In the genomic region with DNA sequence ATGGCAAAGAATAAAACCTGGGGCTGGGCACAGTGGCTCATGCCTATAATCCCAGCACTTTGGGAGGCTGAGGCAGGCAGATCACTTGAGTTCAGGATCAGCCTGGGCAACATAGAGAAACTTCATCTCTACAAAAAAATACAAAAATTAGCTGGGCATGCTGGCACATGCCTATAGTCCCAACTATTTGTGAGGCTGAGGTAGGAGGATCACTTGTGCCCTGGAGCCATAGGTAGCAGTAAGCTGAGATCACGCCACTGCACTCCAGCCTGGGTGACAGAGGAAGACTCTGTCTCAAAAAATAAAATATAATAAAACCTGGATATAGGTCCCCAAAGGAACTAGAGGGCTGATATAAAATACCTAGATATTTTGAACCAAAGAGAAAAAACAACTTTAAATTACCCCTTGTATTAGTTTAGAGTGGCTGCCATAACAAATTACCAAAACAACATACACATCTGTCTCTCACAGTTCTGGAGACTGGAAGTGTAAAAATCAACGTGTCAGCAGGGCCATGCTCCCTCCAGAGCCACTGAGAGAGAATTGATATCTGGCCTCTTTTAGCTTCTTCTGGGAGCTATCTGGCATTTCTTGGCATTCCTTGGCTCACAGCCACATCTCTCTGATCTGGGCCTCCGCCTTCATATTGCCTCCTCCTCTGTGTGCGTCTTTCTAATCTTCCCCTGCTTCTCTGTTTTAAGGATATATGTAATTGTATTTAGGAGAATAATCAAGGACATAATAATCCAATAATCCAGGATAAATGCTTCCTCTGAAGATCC, we compare ENCODE assay signal across 23 cellular contexts.
"Had no signal": no experiment of that assay in that cellular context is flagged by ENCODE, and none has a peak within 500 bp of the region (broad histone marks: within the 10 kb centered on the region; RNA-seq: fewer than 3 reads in every experiment).

No MANE protein-coding gene starts in this region.

- H3K9me3 ChIP-seq: esophagus squamous epithelium, psoas muscle, stomach, upper lobe of left lung had no signal

- H2AFZ ChIP-seq: hepatocyte had no signal

- H3K36me3 ChIP-seq: brain microvascular endothelial cell, esophagus squamous epithelium, stomach, upper lobe of left lung had no signal

- H3K4me3 ChIP-seq: esophagus squamous epithelium, hepatocyte, psoas muscle, SK-N-MC, stomach, upper lobe of left lung had no signal

- DNase-seq: activated CD4-positive, alpha-beta T cell treated with anti-CD3 and anti-CD28 coated beads, Interleukin-2, amount 10 ng/mL, durations not matched to agents 24 days and 14 days; activated CD8-positive, alpha-beta memory T cell treated with anti-CD3 and anti-CD28 coated beads, Interleukin-2, amount 50 U/mL, for 4 hours; activated naive CD4-positive, alpha-beta T cell treated with anti-CD3 and anti-CD28 coated beads for 36 hours; activated T-cell treated with anti-CD3 and anti-CD28 coated beads, Interleukin-2, amount 50 U/mL, for 4 hours; anterior cingulate cortex; brain microvascular endothelial cell; cerebellar nuclear complex; cortex of kidney; effector CD4-positive, alpha-beta T cell; esophagus squamous epithelium; kidney; psoas muscle; right cardiac atrium; small intestine; stimulated activated CD4-positive, alpha-beta T cell treated with anti-CD3 and anti-CD28 coated beads, Interleukin-15, amount 100 ng/mL, for 24 hours; stimulated activated CD4-positive, alpha-beta T cell treated with anti-CD3 and anti-CD28 coated beads, Interleukin-2, amount 100 ng/mL, for 48 hours; stomach; upper lobe of left lung had no signal

- H3K4me1 ChIP-seq: psoas muscle, stomach, upper lobe of left lung had no signal

- H3K27ac ChIP-seq: brain microvascular endothelial cell, esophagus squamous epithelium, hepatocyte, psoas muscle, SK-N-MC, stomach, upper lobe of left lung had no signal

- H3K4me3 Mint-ChIP-seq: activated CD4-positive, alpha-beta T cell treated with anti-CD3 and anti-CD28 coated beads, Interleukin-2, amount 10 ng/mL, durations not matched to agents 24 days and 14 days; activated naive CD4-positive, alpha-beta T cell treated with anti-CD3 and anti-CD28 coated beads for 36 hours; activated T-cell treated with anti-CD3 and anti-CD28 coated beads, Interleukin-2, amount 50 U/mL, for 4 hours; neural crest cell; T-helper 2 cell treated with Interferon-gamma antibody and Interleukin-4, amounts not matched to agents 5 μg/mL and 100 μg/mL, for 36 hours had no signal

- H3K27ac Mint-ChIP-seq: activated CD4-positive, alpha-beta T cell treated with anti-CD3 and anti-CD28 coated beads, Interleukin-2, amount 10 ng/mL, durations not matched to agents 24 days and 14 days; activated naive CD4-positive, alpha-beta T cell treated with anti-CD3 and anti-CD28 coated beads for 36 hours; T-helper 2 cell treated with Interferon-gamma antibody and Interleukin-4, amounts not matched to agents 5 μg/mL and 100 μg/mL, for 36 hours had no signal

- H3K4me2 ChIP-seq: hepatocyte had no signal

- H3K27me3 Mint-ChIP-seq: activated CD4-positive, alpha-beta T cell treated with anti-CD3 and anti-CD28 coated beads, Interleukin-2, amount 10 ng/mL, durations not matched to agents 24 days and 14 days had no signal

- ATAC-seq: activated T-cell treated with anti-CD3 and anti-CD28 coated beads, Interleukin-2, amount 50 U/mL, for 4 hours; left lobe of liver; psoas muscle; right cardiac atrium had no signal

- H3K79me2 ChIP-seq: hepatocyte had no signal

- FAIRE-seq: kidney, small intestine had no signal

- H3K27me3 ChIP-seq: brain microvascular endothelial cell, esophagus squamous epithelium, hepatocyte, stomach, upper lobe of left lung had no signal

- H3K4me1 Mint-ChIP-seq: activated CD4-positive, alpha-beta T cell treated with anti-CD3 and anti-CD28 coated beads, Interleukin-2, amount 10 ng/mL, durations not matched to agents 24 days and 14 days; neural crest cell had no signal

- H3K9me3 Mint-ChIP-seq: activated CD4-positive, alpha-beta T cell treated with anti-CD3 and anti-CD28 coated beads, Interleukin-2, amount 10 ng/mL, durations not matched to agents 24 days and 14 days; activated naive CD4-positive, alpha-beta T cell treated with anti-CD3 and anti-CD28 coated beads for 36 hours; activated T-cell treated with anti-CD3 and anti-CD28 coated beads, Interleukin-2, amount 50 U/mL, for 4 hours; neural crest cell; T-helper 2 cell treated with Interferon-gamma antibody and Interleukin-4, amounts not matched to agents 5 μg/mL and 100 μg/mL, for 36 hours had no signal
